In genomic region chr17:72373910-72374741, GRCh38 we compare ENCODE assay signal across 17 cellular contexts.
DNase-seq lines count a peak whose midpoint lies in the region; ATAC-seq, FAIRE-seq and TF ChIP-seq lines count a peak whose summit lies in the region.
"Had no signal": no experiment of that assay in that cellular context is flagged by ENCODE, and none has a peak within 500 bp of the region (broad histone marks: within the 10 kb centered on the region; RNA-seq: fewer than 3 reads in every experiment).

No MANE protein-coding gene starts in this region.

- ATAC-seq in GM21360 (IDR thresholded peaks at IDR 0.05; ENCODE audit: unreplicated experiment): no peak
- ATAC-seq: activated CD4-positive, CD25-positive, alpha-beta regulatory T cell treated with anti-CD3 and anti-CD28 coated beads, Interleukin-2, amount 50 U/mL, for 24 hours; activated T-helper 17 cell treated with anti-CD3 and anti-CD28 coated beads, Interleukin-2, amount 50 U/mL, for 72 hours had no signal

- TF ChIP-seq CTCF in fibroblast of villous mesenchyme (IDR thresholded peaks at IDR 0.05; ENCODE audit: insufficient read depth, low read depth, low read length): no peak
- TF ChIP-seq CTCF in retinal pigment epithelial cell (conservative IDR thresholded peaks at IDR 0.05; ENCODE audit: low read depth, low read length): no peak
- TF ChIP-seq CTCF in suprapubic skin (IDR thresholded peaks at IDR 0.05): no peak
- TF ChIP-seq CTCF in PC-9 (conservative IDR thresholded peaks at IDR 0.05): no peak

- H3K4me3 ChIP-seq in fibroblast of villous mesenchyme (ENCODE audit: low read depth, low read length): no peak overlapping the region
- H3K4me3 ChIP-seq in retinal pigment epithelial cell (ENCODE audit: low read length): no peak overlapping the region
- no peak overlapping the region for H3K4me3 ChIP-seq in suprapubic skin
- no peak overlapping the region for H3K4me3 ChIP-seq in PC-9
- H3K4me3 ChIP-seq: sigmoid colon, tibial nerve had no signal

- H3K79me2 ChIP-seq in PC-9 (ENCODE audit: low read depth): no peaks in the 10 kb centered on the region

- no peak overlapping the region for H3K4me2 ChIP-seq in PC-9

- H3K27me3 ChIP-seq in suprapubic skin: peaks cover 5% of the 10 kb centered on the region
- H3K27me3 ChIP-seq in PC-9 (ENCODE audit: insufficient read depth, low read depth): no peaks in the 10 kb centered on the region
- H3K27me3 ChIP-seq: brain microvascular endothelial cell, sigmoid colon, tibial nerve had no signal

- FAIRE-seq in RCC 7860 (lab: Jason Lieb, UNC): peak; percentile 84
- FAIRE-seq: endothelial cell of umbilical vein had no signal

- WGBS in suprapubic skin: 40% methylated on average over 3 of the region's 13 CpGs

- no peaks in the 10 kb centered on the region for H3K9me3 ChIP-seq in suprapubic skin
- no peaks in the 10 kb centered on the region for H3K9me3 ChIP-seq in PC-9 (ENCODE audit: insufficient read depth, low read depth)
- H3K9me3 ChIP-seq: sigmoid colon, tibial nerve had no signal

- no TSS peak for BruUV-seq in PC-9 (replicated peaks; lab: Mats Ljungman, UMichigan)

- H3K4me1 ChIP-seq in suprapubic skin (peaks cover 15% of the 10 kb centered on the region), PC-9 (replicated peaks; ENCODE audit: insufficient read depth) (peaks cover 5% of the 10 kb centered on the region; the same call in 1 of the 2 replicates)

- no peaks in the 10 kb centered on the region for H3K36me3 ChIP-seq in suprapubic skin
- H3K36me3 ChIP-seq in PC-9 (ENCODE audit: low read depth): no peaks in the 10 kb centered on the region
- H3K36me3 ChIP-seq: brain microvascular endothelial cell, sigmoid colon, tibial nerve had no signal

- CTCF ChIA-PET in PC-9 (lab: Charles Lee): no interaction called here

- H2AFZ ChIP-seq in PC-9: no peak overlapping the region

- no peak for TF ChIP-seq POLR2A in suprapubic skin (IDR thresholded peaks at IDR 0.05)

- H3F3A ChIP-seq in PC-9 (ENCODE audit: insufficient read depth, low read depth): no peaks in the 10 kb centered on the region

- intact Hi-C loops in PC-9 (cut with micrococcal nuclease; ENCODE audit: unreplicated experiment): no loop called here

- no peak for TF ChIP-seq EP300 in suprapubic skin (IDR thresholded peaks at IDR 0.05)

- H3K27ac ChIP-seq in suprapubic skin: no peak overlapping the region
- H3K27ac ChIP-seq in PC-9: no peak overlapping the region
- H3K27ac ChIP-seq: brain microvascular endothelial cell, sigmoid colon, tibial nerve had no signal

- H3K9me2 ChIP-seq in PC-9 (ENCODE audit: insufficient read depth): no peaks in the 10 kb centered on the region

- DNase-seq in HK-2 (ENCODE audit: unreplicated experiment) (peak; percentile 80), RCC 7860 (ENCODE audit: low spot score) (peak; percentile 91), fibroblast of villous mesenchyme (ENCODE audit: low read depth) (peak; percentile 63), retinal pigment epithelial cell (ENCODE audit: low read depth) (peak; percentile 97), suprapubic skin (ENCODE audit: low spot score in 2 of 2) (no peak), PC-9 (no peak)
- DNase-seq: brain microvascular endothelial cell, GOT3, NCI-H1436 treated with DMSO at 0.1 percent for 48 hours, NCI-H748 treated with DMSO at 0.1 percent for 48 hours, sigmoid colon, SW 1271 had no signal

- POLR2A ChIA-PET in PC-9 (lab: Charles Lee; ENCODE audit: unreplicated experiment): no interaction called here

- no peaks in the 10 kb centered on the region for H4K20me1 ChIP-seq in PC-9 (ENCODE audit: insufficient read depth)

Comparison
In these comparisons a context has a peak if more than half of its experiments do, and no peak if none do; other contexts are left out.
1. DNase-seq: peak in HK-2 (single experiment), RCC 7860 (single experiment), fibroblast of villous mesenchyme (single experiment) and retinal pigment epithelial cell (single experiment); none in suprapubic skin (0 of 2) and PC-9 (0 of 2).